In genomic region chr5:96260009-96260408, GRCh38 we compare ENCODE assay signal across 1 cellular context.
TF ChIP-seq lines count a peak whose summit lies in the region.

No MANE protein-coding gene starts in this region.

TF ChIP-seq in IMR-90, 13 proteins besides CTCF, POLR2A, EP300 and RAD21:
- TF ChIP-seq RCOR1 (IDR thresholded peaks at IDR 0.05; ENCODE audit: insufficient replicate concordance, low read length) (no peak), NFE2L2 (IDR thresholded peaks at IDR 0.05; ENCODE audit: low read depth, low read length) (no peak), BHLHE40 (IDR thresholded peaks at IDR 0.05; ENCODE audit: low read depth, low read length) (no peak)
